1 cellular context compared by ENCODE assay signal in genomic region chr11:57667715-57668466, GRCh38.
A peak's percentile ranks its signal among the peaks of the same experiment; 100 is the strongest.
TF ChIP-seq lines count a peak whose summit lies in the region.

A gene with protein sequence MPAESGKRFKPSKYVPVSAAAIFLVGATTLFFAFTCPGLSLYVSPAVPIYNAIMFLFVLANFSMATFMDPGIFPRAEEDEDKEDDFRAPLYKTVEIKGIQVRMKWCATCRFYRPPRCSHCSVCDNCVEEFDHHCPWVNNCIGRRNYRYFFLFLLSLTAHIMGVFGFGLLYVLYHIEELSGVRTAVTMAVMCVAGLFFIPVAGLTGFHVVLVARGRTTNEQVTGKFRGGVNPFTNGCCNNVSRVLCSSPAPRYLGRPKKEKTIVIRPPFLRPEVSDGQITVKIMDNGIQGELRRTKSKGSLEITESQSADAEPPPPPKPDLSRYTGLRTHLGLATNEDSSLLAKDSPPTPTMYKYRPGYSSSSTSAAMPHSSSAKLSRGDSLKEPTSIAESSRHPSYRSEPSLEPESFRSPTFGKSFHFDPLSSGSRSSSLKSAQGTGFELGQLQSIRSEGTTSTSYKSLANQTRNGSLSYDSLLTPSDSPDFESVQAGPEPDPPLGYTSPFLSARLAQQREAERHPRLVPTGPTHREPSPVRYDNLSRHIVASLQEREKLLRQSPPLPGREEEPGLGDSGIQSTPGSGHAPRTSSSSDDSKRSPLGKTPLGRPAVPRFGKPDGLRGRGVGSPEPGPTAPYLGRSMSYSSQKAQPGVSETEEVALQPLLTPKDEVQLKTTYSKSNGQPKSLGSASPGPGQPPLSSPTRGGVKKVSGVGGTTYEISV (plus strand): TSS chr11:57668114. CDS start chr11:57673091, 4,977 bp downstream.

TF ChIP-seq in K562, 482 proteins besides CTCF, POLR2A, EP300 and RAD21 (continued from another document and continues in another):
- TF ChIP-seq ZFP36 (IDR thresholded peaks at IDR 0.05; ENCODE audit: low read depth, low read length, partially characterized antibody) (peak; percentile 41), ZBTB8A (IDR thresholded peaks at IDR 0.05; ENCODE audit: partially characterized antibody) (no peak), MTA3 (IDR thresholded peaks at IDR 0.05; ENCODE audit: borderline replicate concordance) (peak; percentile 72), TCF7 (IDR thresholded peaks at IDR 0.05; ENCODE audit: borderline replicate concordance) (no peak), SUPT5H (IDR thresholded peaks at IDR 0.05) (peak; percentile 87), FOXK2 (conservative IDR thresholded peaks at IDR 0.05 in 1 of 2, IDR thresholded peaks at IDR 0.05 in 1 of 2; ENCODE audit: low read depth in 2 of 2) (peak in 1 of 2 experiments; percentile 76; a peak in 2 of 4 replicates), SMARCE1 (IDR thresholded peaks at IDR 0.05) (no peak), XRCC3 (IDR thresholded peaks at IDR 0.05) (no peak), ZNF668 (CRISPR knock-in tag; IDR thresholded peaks at IDR 0.05) (no peak), HOMEZ (CRISPR knock-in tag; IDR thresholded peaks at IDR 0.05) (no peak), ZNF644 (tag; IDR thresholded peaks at IDR 0.05; ENCODE audit: low read depth) (peak; percentile 67; the same call in 1 of the 2 replicates), ZNF311 (CRISPR knock-in tag; IDR thresholded peaks at IDR 0.05) (no peak), ARID2 (IDR thresholded peaks at IDR 0.05) (no peak), ZFP91 (CRISPR knock-in tag; IDR thresholded peaks at IDR 0.05) (no peak), ZNF780A (CRISPR knock-in tag; IDR thresholded peaks at IDR 0.05) (no peak), COPS2 (conservative IDR thresholded peaks at IDR 0.05) (no peak), ZNF551 (CRISPR knock-in tag; IDR thresholded peaks at IDR 0.05) (no peak), ZBED1 (IDR thresholded peaks at IDR 0.05) (no peak), ZNF124 (CRISPR knock-in tag; IDR thresholded peaks at IDR 0.05) (no peak), PTRF (tag; IDR thresholded peaks at IDR 0.05) (no peak), SMARCA4 (IDR thresholded peaks at IDR 0.05) (no peak), KDM4B (IDR thresholded peaks at IDR 0.05; ENCODE audit: borderline replicate concordance in 2 of 2, low read depth in 1 of 2) (peak in 1 of 2 experiments; percentile 18; a peak in 1 of 4 replicates), CBFA2T3 (IDR thresholded peaks at IDR 0.05) (no peak), ZNF76 (CRISPR knock-in tag; IDR thresholded peaks at IDR 0.05; ENCODE audit: borderline replicate concordance) (0 out of 2 replicates have a peak, but pooled peaks have one; percentile 22), PTTG1 (tag; IDR thresholded peaks at IDR 0.05; ENCODE audit: low read depth) (no peak), CBX8 (IDR thresholded peaks at IDR 0.05; ENCODE audit: borderline replicate concordance, extremely low read depth, low read depth, low read length, poor library complexity, severe bottlenecking) (no peak), HNRNPH1 (optimal IDR thresholded peaks at IDR 0.05; ENCODE audit: low read depth, low read length) (no peak), C11orf30 (IDR thresholded peaks at IDR 0.05; ENCODE audit: low read depth) (no peak; the same call in 1 of the 2 replicates), TCF7L2 (IDR thresholded peaks at IDR 0.05; ENCODE audit: low read depth, low read length) (no peak), ZNF830 (CRISPR knock-in tag; IDR thresholded peaks at IDR 0.05) (no peak), TEAD1 (CRISPR knock-in tag; IDR thresholded peaks at IDR 0.05) (peak; percentile 53 to 91; a peak in 3 of 4 replicates), MAFG (tag; conservative IDR thresholded peaks at IDR 0.05) (no peak), ZNF696 (CRISPR knock-in tag; conservative IDR thresholded peaks at IDR 0.05) (no peak), ZNF561 (CRISPR knock-in tag; conservative IDR thresholded peaks at IDR 0.05) (0 out of 2 replicates have a peak, but pooled peaks have one; percentile 22)
- TF ChIP-seq, protein P1, sequence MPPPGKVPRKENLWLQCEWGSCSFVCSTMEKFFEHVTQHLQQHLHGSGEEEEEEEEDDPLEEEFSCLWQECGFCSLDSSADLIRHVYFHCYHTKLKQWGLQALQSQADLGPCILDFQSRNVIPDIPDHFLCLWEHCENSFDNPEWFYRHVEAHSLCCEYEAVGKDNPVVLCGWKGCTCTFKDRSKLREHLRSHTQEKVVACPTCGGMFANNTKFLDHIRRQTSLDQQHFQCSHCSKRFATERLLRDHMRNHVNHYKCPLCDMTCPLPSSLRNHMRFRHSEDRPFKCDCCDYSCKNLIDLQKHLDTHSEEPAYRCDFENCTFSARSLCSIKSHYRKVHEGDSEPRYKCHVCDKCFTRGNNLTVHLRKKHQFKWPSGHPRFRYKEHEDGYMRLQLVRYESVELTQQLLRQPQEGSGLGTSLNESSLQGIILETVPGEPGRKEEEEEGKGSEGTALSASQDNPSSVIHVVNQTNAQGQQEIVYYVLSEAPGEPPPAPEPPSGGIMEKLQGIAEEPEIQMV (tag; conservative IDR thresholded peaks at IDR 0.05; ENCODE audit: low read depth), result no peak
- TF ChIP-seq, protein P2, sequence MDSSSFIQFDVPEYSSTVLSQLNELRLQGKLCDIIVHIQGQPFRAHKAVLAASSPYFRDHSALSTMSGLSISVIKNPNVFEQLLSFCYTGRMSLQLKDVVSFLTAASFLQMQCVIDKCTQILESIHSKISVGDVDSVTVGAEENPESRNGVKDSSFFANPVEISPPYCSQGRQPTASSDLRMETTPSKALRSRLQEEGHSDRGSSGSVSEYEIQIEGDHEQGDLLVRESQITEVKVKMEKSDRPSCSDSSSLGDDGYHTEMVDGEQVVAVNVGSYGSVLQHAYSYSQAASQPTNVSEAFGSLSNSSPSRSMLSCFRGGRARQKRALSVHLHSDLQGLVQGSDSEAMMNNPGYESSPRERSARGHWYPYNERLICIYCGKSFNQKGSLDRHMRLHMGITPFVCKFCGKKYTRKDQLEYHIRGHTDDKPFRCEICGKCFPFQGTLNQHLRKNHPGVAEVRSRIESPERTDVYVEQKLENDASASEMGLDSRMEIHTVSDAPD (CRISPR knock-in tag; IDR thresholded peaks at IDR 0.05), result no peak
- TF ChIP-seq, protein P3, sequence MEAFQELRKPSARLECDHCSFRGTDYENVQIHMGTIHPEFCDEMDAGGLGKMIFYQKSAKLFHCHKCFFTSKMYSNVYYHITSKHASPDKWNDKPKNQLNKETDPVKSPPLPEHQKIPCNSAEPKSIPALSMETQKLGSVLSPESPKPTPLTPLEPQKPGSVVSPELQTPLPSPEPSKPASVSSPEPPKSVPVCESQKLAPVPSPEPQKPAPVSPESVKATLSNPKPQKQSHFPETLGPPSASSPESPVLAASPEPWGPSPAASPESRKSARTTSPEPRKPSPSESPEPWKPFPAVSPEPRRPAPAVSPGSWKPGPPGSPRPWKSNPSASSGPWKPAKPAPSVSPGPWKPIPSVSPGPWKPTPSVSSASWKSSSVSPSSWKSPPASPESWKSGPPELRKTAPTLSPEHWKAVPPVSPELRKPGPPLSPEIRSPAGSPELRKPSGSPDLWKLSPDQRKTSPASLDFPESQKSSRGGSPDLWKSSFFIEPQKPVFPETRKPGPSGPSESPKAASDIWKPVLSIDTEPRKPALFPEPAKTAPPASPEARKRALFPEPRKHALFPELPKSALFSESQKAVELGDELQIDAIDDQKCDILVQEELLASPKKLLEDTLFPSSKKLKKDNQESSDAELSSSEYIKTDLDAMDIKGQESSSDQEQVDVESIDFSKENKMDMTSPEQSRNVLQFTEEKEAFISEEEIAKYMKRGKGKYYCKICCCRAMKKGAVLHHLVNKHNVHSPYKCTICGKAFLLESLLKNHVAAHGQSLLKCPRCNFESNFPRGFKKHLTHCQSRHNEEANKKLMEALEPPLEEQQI (IDR thresholded peaks at IDR 0.05), result no peak
- TF ChIP-seq, protein P4, sequence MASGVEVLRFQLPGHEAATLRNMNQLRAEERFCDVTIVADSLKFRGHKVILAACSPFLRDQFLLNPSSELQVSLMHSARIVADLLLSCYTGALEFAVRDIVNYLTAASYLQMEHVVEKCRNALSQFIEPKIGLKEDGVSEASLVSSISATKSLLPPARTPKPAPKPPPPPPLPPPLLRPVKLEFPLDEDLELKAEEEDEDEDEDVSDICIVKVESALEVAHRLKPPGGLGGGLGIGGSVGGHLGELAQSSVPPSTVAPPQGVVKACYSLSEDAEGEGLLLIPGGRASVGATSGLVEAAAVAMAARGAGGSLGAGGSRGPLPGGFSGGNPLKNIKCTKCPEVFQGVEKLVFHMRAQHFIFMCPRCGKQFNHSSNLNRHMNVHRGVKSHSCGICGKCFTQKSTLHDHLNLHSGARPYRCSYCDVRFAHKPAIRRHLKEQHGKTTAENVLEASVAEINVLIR (CRISPR knock-in tag; IDR thresholded peaks at IDR 0.05), result no peak
- TF ChIP-seq, protein P5, sequence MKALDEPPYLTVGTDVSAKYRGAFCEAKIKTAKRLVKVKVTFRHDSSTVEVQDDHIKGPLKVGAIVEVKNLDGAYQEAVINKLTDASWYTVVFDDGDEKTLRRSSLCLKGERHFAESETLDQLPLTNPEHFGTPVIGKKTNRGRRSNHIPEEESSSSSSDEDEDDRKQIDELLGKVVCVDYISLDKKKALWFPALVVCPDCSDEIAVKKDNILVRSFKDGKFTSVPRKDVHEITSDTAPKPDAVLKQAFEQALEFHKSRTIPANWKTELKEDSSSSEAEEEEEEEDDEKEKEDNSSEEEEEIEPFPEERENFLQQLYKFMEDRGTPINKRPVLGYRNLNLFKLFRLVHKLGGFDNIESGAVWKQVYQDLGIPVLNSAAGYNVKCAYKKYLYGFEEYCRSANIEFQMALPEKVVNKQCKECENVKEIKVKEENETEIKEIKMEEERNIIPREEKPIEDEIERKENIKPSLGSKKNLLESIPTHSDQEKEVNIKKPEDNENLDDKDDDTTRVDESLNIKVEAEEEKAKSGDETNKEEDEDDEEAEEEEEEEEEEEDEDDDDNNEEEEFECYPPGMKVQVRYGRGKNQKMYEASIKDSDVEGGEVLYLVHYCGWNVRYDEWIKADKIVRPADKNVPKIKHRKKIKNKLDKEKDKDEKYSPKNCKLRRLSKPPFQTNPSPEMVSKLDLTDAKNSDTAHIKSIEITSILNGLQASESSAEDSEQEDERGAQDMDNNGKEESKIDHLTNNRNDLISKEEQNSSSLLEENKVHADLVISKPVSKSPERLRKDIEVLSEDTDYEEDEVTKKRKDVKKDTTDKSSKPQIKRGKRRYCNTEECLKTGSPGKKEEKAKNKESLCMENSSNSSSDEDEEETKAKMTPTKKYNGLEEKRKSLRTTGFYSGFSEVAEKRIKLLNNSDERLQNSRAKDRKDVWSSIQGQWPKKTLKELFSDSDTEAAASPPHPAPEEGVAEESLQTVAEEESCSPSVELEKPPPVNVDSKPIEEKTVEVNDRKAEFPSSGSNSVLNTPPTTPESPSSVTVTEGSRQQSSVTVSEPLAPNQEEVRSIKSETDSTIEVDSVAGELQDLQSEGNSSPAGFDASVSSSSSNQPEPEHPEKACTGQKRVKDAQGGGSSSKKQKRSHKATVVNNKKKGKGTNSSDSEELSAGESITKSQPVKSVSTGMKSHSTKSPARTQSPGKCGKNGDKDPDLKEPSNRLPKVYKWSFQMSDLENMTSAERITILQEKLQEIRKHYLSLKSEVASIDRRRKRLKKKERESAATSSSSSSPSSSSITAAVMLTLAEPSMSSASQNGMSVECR (CRISPR knock-in tag; IDR thresholded peaks at IDR 0.05), result peak; percentile 94
- TF ChIP-seq, protein P6, sequence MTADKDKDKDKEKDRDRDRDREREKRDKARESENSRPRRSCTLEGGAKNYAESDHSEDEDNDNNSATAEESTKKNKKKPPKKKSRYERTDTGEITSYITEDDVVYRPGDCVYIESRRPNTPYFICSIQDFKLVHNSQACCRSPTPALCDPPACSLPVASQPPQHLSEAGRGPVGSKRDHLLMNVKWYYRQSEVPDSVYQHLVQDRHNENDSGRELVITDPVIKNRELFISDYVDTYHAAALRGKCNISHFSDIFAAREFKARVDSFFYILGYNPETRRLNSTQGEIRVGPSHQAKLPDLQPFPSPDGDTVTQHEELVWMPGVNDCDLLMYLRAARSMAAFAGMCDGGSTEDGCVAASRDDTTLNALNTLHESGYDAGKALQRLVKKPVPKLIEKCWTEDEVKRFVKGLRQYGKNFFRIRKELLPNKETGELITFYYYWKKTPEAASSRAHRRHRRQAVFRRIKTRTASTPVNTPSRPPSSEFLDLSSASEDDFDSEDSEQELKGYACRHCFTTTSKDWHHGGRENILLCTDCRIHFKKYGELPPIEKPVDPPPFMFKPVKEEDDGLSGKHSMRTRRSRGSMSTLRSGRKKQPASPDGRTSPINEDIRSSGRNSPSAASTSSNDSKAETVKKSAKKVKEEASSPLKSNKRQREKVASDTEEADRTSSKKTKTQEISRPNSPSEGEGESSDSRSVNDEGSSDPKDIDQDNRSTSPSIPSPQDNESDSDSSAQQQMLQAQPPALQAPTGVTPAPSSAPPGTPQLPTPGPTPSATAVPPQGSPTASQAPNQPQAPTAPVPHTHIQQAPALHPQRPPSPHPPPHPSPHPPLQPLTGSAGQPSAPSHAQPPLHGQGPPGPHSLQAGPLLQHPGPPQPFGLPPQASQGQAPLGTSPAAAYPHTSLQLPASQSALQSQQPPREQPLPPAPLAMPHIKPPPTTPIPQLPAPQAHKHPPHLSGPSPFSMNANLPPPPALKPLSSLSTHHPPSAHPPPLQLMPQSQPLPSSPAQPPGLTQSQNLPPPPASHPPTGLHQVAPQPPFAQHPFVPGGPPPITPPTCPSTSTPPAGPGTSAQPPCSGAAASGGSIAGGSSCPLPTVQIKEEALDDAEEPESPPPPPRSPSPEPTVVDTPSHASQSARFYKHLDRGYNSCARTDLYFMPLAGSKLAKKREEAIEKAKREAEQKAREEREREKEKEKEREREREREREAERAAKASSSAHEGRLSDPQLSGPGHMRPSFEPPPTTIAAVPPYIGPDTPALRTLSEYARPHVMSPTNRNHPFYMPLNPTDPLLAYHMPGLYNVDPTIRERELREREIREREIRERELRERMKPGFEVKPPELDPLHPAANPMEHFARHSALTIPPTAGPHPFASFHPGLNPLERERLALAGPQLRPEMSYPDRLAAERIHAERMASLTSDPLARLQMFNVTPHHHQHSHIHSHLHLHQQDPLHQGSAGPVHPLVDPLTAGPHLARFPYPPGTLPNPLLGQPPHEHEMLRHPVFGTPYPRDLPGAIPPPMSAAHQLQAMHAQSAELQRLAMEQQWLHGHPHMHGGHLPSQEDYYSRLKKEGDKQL (CRISPR knock-in tag; IDR thresholded peaks at IDR 0.05; ENCODE audit: borderline replicate concordance), result no peak
